ENCODE assay signal across 8 cellular contexts in the genomic region with DNA sequence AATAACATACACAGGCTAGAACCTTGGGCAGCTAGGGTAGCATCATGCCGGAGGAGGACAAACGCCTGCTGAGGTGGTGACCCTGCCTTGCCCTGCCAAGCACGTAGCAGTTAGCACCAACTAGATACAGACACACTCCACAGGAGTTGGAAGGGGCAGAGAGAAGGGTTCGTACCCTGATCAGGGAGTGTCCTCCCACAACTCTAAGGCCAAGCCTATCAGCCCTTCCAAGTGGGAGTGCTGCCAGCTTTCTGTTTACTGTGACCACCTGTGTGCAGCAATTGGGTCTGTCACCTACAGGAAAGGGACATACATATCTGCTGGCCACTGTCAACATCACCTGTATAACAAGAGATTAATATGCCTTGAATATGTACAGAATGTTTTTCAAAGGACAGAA. TPM values are rescaled to one million over a fixed set of nuclear protein-coding genes. Genes with fewer than 3 reads are reported as not detected.
A peak's percentile ranks its signal among the peaks of the same experiment; 100 is the strongest.
DNase-seq lines count a peak whose midpoint lies in the region; ATAC-seq, FAIRE-seq and TF ChIP-seq lines count a peak whose summit lies in the region.

No MANE protein-coding gene starts in this region.

- TF ChIP-seq CTCF in AG04450 (IDR thresholded peaks at IDR 0.05; ENCODE audit: low read depth, low read length) (no peak), mesothelial cell of epicardium (IDR thresholded peaks at IDR 0.05; ENCODE audit: unreplicated experiment) (no peak)
- TF ChIP-seq CTCF in activated CD8-positive, alpha-beta T cell treated with anti-CD3 and anti-CD28 coated beads for 36 hours (IDR thresholded peaks at IDR 0.05) = no peak

- FAIRE-seq in GM12891 (lab: Jason Lieb, UNC) (peak; percentile 13), HTR-8/SVneo (lab: Jason Lieb, UNC) (no peak)

- H3K9me3 ChIP-seq in AG04450 (ENCODE audit: control insufficient read depth, insufficient read depth, low read length) = no peaks in the 10 kb centered on the region; the same call in 1 of the 2 replicates

- no peaks in the 10 kb centered on the region for H3K9me3 Mint-ChIP-seq in activated CD8-positive, alpha-beta T cell treated with anti-CD3 and anti-CD28 coated beads for 36 hours
- H3K9me3 Mint-ChIP-seq in mesothelial cell of epicardium = no peaks in the 10 kb centered on the region

- peak overlapping the region; percentile 92 for H3K4me3 Mint-ChIP-seq in activated CD8-positive, alpha-beta T cell treated with anti-CD3 and anti-CD28 coated beads for 36 hours
- H3K4me3 Mint-ChIP-seq in mesothelial cell of epicardium = peak overlapping the region; percentile 89

- ATAC-seq in activated CD8-positive, alpha-beta T cell treated with anti-CD3 and anti-CD28 coated beads for 36 hours = no peak
- ATAC-seq in HG02852 (IDR thresholded peaks at IDR 0.05; ENCODE audit: unreplicated experiment) = no peak
- no peak for ATAC-seq in HG03520 (IDR thresholded peaks at IDR 0.05; ENCODE audit: unreplicated experiment)

- TF ChIP-seq POLR2A in GM12891 (IDR thresholded peaks at IDR 0.05; ENCODE audit: low read depth, low read length) = no peak

- CTCF ChIA-PET in AG04450 (lab: Charles Lee) = no interaction called here
- CTCF ChIA-PET in activated CD8-positive, alpha-beta T cell treated with anti-CD3 and anti-CD28 coated beads for 36 hours (lab: Charles Lee) = interaction anchor here (1.0 to 3.0 kb wide), 7 partner anchors 10 to 99 kb away, joined by 3 to 9 read pairs (median 5); partner anchors contain the start of genes CRKL, LZTR1 and P2RX6

- intact Hi-C loops in activated CD8-positive, alpha-beta T cell treated with anti-CD3 and anti-CD28 coated beads for 36 hours (cut with micrococcal nuclease) = no loop called here

- peaks cover 11% of the 10 kb centered on the region for H3K4me1 Mint-ChIP-seq in activated CD8-positive, alpha-beta T cell treated with anti-CD3 and anti-CD28 coated beads for 36 hours (ENCODE audit: low read depth)
- H3K4me1 Mint-ChIP-seq in mesothelial cell of epicardium = peaks cover 31% of the 10 kb centered on the region

- peaks cover 3% of the 10 kb centered on the region for H3K36me3 Mint-ChIP-seq in activated CD8-positive, alpha-beta T cell treated with anti-CD3 and anti-CD28 coated beads for 36 hours (ENCODE audit: low read depth)
- H3K36me3 Mint-ChIP-seq in mesothelial cell of epicardium = no peaks in the 10 kb centered on the region

- POLR2A ChIA-PET in AG04450 (lab: Yijun Ruan, JAX) = interaction anchor here (0.7 to 1.6 kb wide), 3 partner anchors 43 to 200 kb away, joined by 3 to 5 read pairs (median 3); no protein-coding TSS in a partner anchor
- POLR2A ChIA-PET in activated CD8-positive, alpha-beta T cell treated with anti-CD3 and anti-CD28 coated beads for 36 hours (lab: Charles Lee) = interaction anchor here (3.3 to 5.5 kb wide), 2 partner anchors 9 to 23 kb away, joined by 13 to 51 read pairs; partner anchors contain the start of gene LZTR1

- H3K4me3 ChIP-seq in AG04450 (ENCODE audit: low read depth, low read length) = no peak overlapping the region

- peak overlapping the region; percentile 67 for H3K27ac Mint-ChIP-seq in activated CD8-positive, alpha-beta T cell treated with anti-CD3 and anti-CD28 coated beads for 36 hours
- peak overlapping the region; percentile 99 for H3K27ac Mint-ChIP-seq in mesothelial cell of epicardium

- H3K27me3 Mint-ChIP-seq in activated CD8-positive, alpha-beta T cell treated with anti-CD3 and anti-CD28 coated beads for 36 hours = no peaks in the 10 kb centered on the region
- H3K27me3 Mint-ChIP-seq in mesothelial cell of epicardium (ENCODE audit: low read depth) = no peaks in the 10 kb centered on the region

- no peaks in the 10 kb centered on the region for H3K27me3 ChIP-seq in AG04450 (ENCODE audit: control insufficient read depth, insufficient read depth, low read length)

- peak overlapping the region; percentile 21 for H3K27ac ChIP-seq in AG04450 (ENCODE audit: low read depth, low read length)

- DNase-seq in AG04450 (ENCODE audit: low read depth, low spot score) (no peak), GM12891 (ENCODE audit: insufficient read length, low spot score) (no peak), mesothelial cell of epicardium (ENCODE audit: low spot score in 2 of 2, unreplicated experiment in 2 of 2) (no peak), HTR-8/SVneo (ENCODE audit: insufficient read length, low spot score) (no peak), NCI-H446 treated with DMSO at 0.1 percent for 48 hours (lab: John Stamatoyannopoulos, UW) (no peak)
- DNase-seq in activated CD8-positive, alpha-beta T cell treated with anti-CD3 and anti-CD28 coated beads for 36 hours = no peak

TF ChIP-seq in GM12891, 5 proteins besides CTCF, POLR2A, EP300 and RAD21:
- TF ChIP-seq TAF1 (IDR thresholded peaks at IDR 0.05; ENCODE audit: low read depth, low read length) = no peak

RNA-seq across cellular contexts. Expression of gene THAP7, which starts 1.9 kb away (rescaled TPM):
- 12.5 and 15.1 TPM in 2 replicates for polyA plus RNA-seq in AG04450 (2011; rRNA removed)
- polyA minus RNA-seq in AG04450 (2011; rRNA and poly(A)+ RNA removed) = 9.7 and 12.3 TPM in 2 replicates
- 18.9 TPM for polyA plus RNA-seq in GM12891 (2012; ENCODE audit: low read depth, missing spikeins)
- total RNA-seq in activated CD8-positive, alpha-beta T cell treated with anti-CD3 and anti-CD28 coated beads for 36 hours = 10 to 100 TPM; 23.7 to 23.8 TPM
- 19.7 to 22.8 TPM (median 22.0 TPM) in 3 replicates for total RNA-seq in mesothelial cell of epicardium

RNA-seq across cellular contexts. Expression of gene P2RX6, which starts 11.2 kb away (rescaled TPM):
- 1.7 and 1.9 TPM in 2 replicates for polyA plus RNA-seq in AG04450 (2011; rRNA removed)
- 1.3 and 2.6 TPM in 2 replicates for polyA minus RNA-seq in AG04450 (2011; rRNA and poly(A)+ RNA removed)
- 0.15 TPM for polyA plus RNA-seq in GM12891 (2012; ENCODE audit: low read depth, missing spikeins)
- total RNA-seq in activated CD8-positive, alpha-beta T cell treated with anti-CD3 and anti-CD28 coated beads for 36 hours = under 1 TPM; 0.22 to 0.25 TPM
- 0.72 to 1.1 TPM (median 0.88 TPM) in 3 replicates for total RNA-seq in mesothelial cell of epicardium

RNA-seq across cellular contexts. Expression of gene LZTR1, which starts 21.7 kb away (rescaled TPM):
- polyA plus RNA-seq in AG04450 (2011; rRNA removed) = 28.3 and 32.3 TPM in 2 replicates
- 51.6 and 64.2 TPM in 2 replicates for polyA minus RNA-seq in AG04450 (2011; rRNA and poly(A)+ RNA removed)
- polyA plus RNA-seq in GM12891 (2012; ENCODE audit: low read depth, missing spikeins) = 18.2 TPM
- total RNA-seq in activated CD8-positive, alpha-beta T cell treated with anti-CD3 and anti-CD28 coated beads for 36 hours = 10 to 100 TPM; 29.1 to 34.5 TPM
- total RNA-seq in mesothelial cell of epicardium = 92.3 to 101 TPM (median 97.3 TPM) in 3 replicates

RNA-seq across cellular contexts. Expression of gene SLC7A4, which starts 28.6 kb away (rescaled TPM):
- 0.11 and 0.24 TPM in 2 replicates for polyA plus RNA-seq in AG04450 (2011; rRNA removed)
- 0.30 TPM in 1 of 2 replicates, not detected in the other for polyA minus RNA-seq in AG04450 (2011; rRNA and poly(A)+ RNA removed)
- polyA plus RNA-seq in GM12891 (2012; ENCODE audit: low read depth, missing spikeins) = 0.05 TPM
- not detected for total RNA-seq in activated CD8-positive, alpha-beta T cell treated with anti-CD3 and anti-CD28 coated beads for 36 hours
- total RNA-seq in mesothelial cell of epicardium = 3.2 to 3.7 TPM (median 3.2 TPM) in 3 replicates

RNA-seq across cellular contexts. Expression of gene AIFM3, which starts 36.7 kb away (rescaled TPM):
- 0.15 and 0.27 TPM in 2 replicates for polyA plus RNA-seq in AG04450 (2011; rRNA removed)
- polyA minus RNA-seq in AG04450 (2011; rRNA and poly(A)+ RNA removed) = 0.26 and 0.41 TPM in 2 replicates
- polyA plus RNA-seq in GM12891 (2012; ENCODE audit: low read depth, missing spikeins) = 0.98 TPM
- under 1 TPM; 0.25 to 0.40 TPM for total RNA-seq in activated CD8-positive, alpha-beta T cell treated with anti-CD3 and anti-CD28 coated beads for 36 hours
- total RNA-seq in mesothelial cell of epicardium = 2.4 to 3.2 TPM (median 2.5 TPM) in 3 replicates
